In genomic region chr5:107669543-107670027, GRCh38 we compare ENCODE assay signal across 8 cellular contexts. TPM values are rescaled to one million over a fixed set of nuclear protein-coding genes. Genes with fewer than 3 reads are reported as not detected.
DNase-seq lines count a peak whose midpoint lies in the region; ATAC-seq, FAIRE-seq and TF ChIP-seq lines count a peak whose summit lies in the region.

No MANE protein-coding gene starts in this region.

- intact Hi-C loops in left cardiac atrium (cut with DNase I): loop anchor here in 1 of 2 donors (5.0 to 10.0 kb wide), 5 partner anchors 97 to 605 kb away; no protein-coding TSS in a partner anchor

- ATAC-seq in left cardiac atrium: peak; percentile 2 to 40

- FAIRE-seq in frontal cortex (lab: Jason Lieb, UNC): no peak

- H3K27ac Mint-ChIP-seq in activated naive CD8-positive, alpha-beta T cell treated with anti-CD3 and anti-CD28 coated beads for 36 hours: no peak overlapping the region
- peak overlapping the region; percentile 90 for H3K27ac Mint-ChIP-seq in progenitor cell of endocrine pancreas

- H3K4me3 ChIP-seq in KMS-11 (IDR thresholded peaks at IDR 0.05; ENCODE audit: insufficient read depth, low read depth, low read length): no peak overlapping the region

- H3K36me3 Mint-ChIP-seq in activated naive CD8-positive, alpha-beta T cell treated with anti-CD3 and anti-CD28 coated beads for 36 hours: peaks cover 2% of the 10 kb centered on the region
- H3K36me3 Mint-ChIP-seq in progenitor cell of endocrine pancreas (ENCODE audit: insufficient read depth): no peaks in the 10 kb centered on the region

- H4K20me1 ChIP-seq in KMS-11 (ENCODE audit: insufficient read depth): no peaks in the 10 kb centered on the region

- H3K27me3 Mint-ChIP-seq in activated naive CD8-positive, alpha-beta T cell treated with anti-CD3 and anti-CD28 coated beads for 36 hours: peaks cover 83% of the 10 kb centered on the region
- H3K27me3 Mint-ChIP-seq in progenitor cell of endocrine pancreas: peaks cover 43% of the 10 kb centered on the region

- H3K4me2 ChIP-seq in KMS-11: peak overlapping the region; percentile 69; the same call in 1 of the 2 replicates

- peak; percentile 63 for DNase-seq in COR-L47 (lab: John Stamatoyannopoulos, UW)
- DNase-seq in activated naive CD8-positive, alpha-beta T cell treated with anti-CD3 and anti-CD28 coated beads for 36 hours: no peak
- peak; percentile 61 for DNase-seq in left cardiac atrium
- DNase-seq in progenitor cell of endocrine pancreas (ENCODE audit: low spot score, unreplicated experiment): peak; percentile 46
- no peak for DNase-seq in HPDE6-E6E7 (ENCODE audit: extremely low spot score)
- no peak for DNase-seq in NOMO-1 treated with DMSO at 0.1 percent for 48 hours (lab: John Stamatoyannopoulos, UW; ENCODE audit: unreplicated experiment)
- no peak for DNase-seq in frontal cortex (ENCODE audit: low spot score in 2 of 2)

- peaks cover 23% of the 10 kb centered on the region for H3K4me1 Mint-ChIP-seq in activated naive CD8-positive, alpha-beta T cell treated with anti-CD3 and anti-CD28 coated beads for 36 hours
- peaks cover 17% of the 10 kb centered on the region for H3K4me1 Mint-ChIP-seq in progenitor cell of endocrine pancreas (ENCODE audit: low read depth)

- H3K27me3 ChIP-seq in KMS-11 (ENCODE audit: insufficient read depth, low read depth): no peaks in the 10 kb centered on the region

- H3K36me3 ChIP-seq in KMS-11 (ENCODE audit: insufficient read depth): no peaks in the 10 kb centered on the region

- peak overlapping the region; percentile 59 for H3K4me3 Mint-ChIP-seq in activated naive CD8-positive, alpha-beta T cell treated with anti-CD3 and anti-CD28 coated beads for 36 hours
- H3K4me3 Mint-ChIP-seq in progenitor cell of endocrine pancreas (ENCODE audit: low read depth): peak overlapping the region; percentile 81

- no peak for TF ChIP-seq CTCF in KMS-11 (conservative IDR thresholded peaks at IDR 0.05; ENCODE audit: low read depth, low read length)
- no peak for TF ChIP-seq CTCF in progenitor cell of endocrine pancreas (IDR thresholded peaks at IDR 0.05; ENCODE audit: unreplicated experiment)

- no peak overlapping the region for H3K27ac ChIP-seq in KMS-11

- no peak overlapping the region for H2AFZ ChIP-seq in KMS-11 (ENCODE audit: low read depth)

- no peaks in the 10 kb centered on the region for H3K79me2 ChIP-seq in KMS-11 (ENCODE audit: insufficient read depth, low read depth)

- no peak overlapping the region for H3K9ac ChIP-seq in KMS-11

- no peaks in the 10 kb centered on the region for H3K9me3 Mint-ChIP-seq in activated naive CD8-positive, alpha-beta T cell treated with anti-CD3 and anti-CD28 coated beads for 36 hours
- H3K9me3 Mint-ChIP-seq in progenitor cell of endocrine pancreas (ENCODE audit: low read depth): no peaks in the 10 kb centered on the region

- H3K4me1 ChIP-seq in KMS-11 (ENCODE audit: low read depth, poor library complexity, severe bottlenecking): no peaks in the 10 kb centered on the region

RNA-seq across cellular contexts. Expression of gene EFNA5, which starts 1.2 kb away (rescaled TPM):
- total RNA-seq in activated naive CD8-positive, alpha-beta T cell treated with anti-CD3 and anti-CD28 coated beads for 36 hours: not detected
- total RNA-seq in left cardiac atrium: 10 to 100 TPM; 23.9 to 29.2 TPM
- total RNA-seq in progenitor cell of endocrine pancreas: 12.0 and 16.7 TPM in 2 replicates
- total RNA-seq in frontal cortex: 13.5 TPM

Comparison
In these comparisons a context has a peak if more than half of its experiments do, and no peak if none do; other contexts are left out.
1. DNase-seq: peak in COR-L47 (single experiment), left cardiac atrium (single experiment) and progenitor cell of endocrine pancreas (single experiment); none in activated naive CD8-positive, alpha-beta T cell treated with anti-CD3 and anti-CD28 coated beads for 36 hours (single experiment), HPDE6-E6E7 (single experiment), NOMO-1 treated with DMSO at 0.1 percent for 48 hours (single experiment) and frontal cortex (0 of 2).
2. RNA of gene EFNA5, which starts 1.2 kb away (total RNA-seq): 23.9 to 29.2 TPM in left cardiac atrium, 13.5 TPM in frontal cortex (single experiment) and 12.0 to 16.7 TPM in progenitor cell of endocrine pancreas; not detected in activated naive CD8-positive, alpha-beta T cell treated with anti-CD3 and anti-CD28 coated beads for 36 hours; every median in the first group is over 10 times any median in the second.